Comparison of ENCODE assay signal across 33 cellular contexts in the genomic region with DNA sequence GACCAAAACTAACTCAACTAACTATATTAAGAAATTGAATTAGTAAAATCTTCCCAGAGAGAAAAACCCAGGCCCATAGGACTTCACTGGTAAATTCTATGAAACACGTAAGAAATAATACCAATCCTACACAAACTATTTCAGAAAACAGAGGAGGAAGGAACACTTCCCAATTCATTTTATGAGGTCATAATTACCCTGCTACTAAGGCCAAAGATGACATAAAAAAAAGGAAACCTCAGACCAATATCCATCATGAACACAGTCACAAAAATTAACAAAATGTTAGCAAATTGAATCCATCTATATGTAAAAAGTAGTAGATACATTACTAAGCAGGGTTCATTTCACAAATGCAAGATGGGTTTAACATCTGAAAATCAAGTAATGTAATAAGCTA. TPM values are rescaled to one million over a fixed set of nuclear protein-coding genes. Genes with fewer than 3 reads are reported as not detected.
"Had no signal": no experiment of that assay in that cellular context is flagged by ENCODE, and none has a peak within 500 bp of the region (broad histone marks: within the 10 kb centered on the region; RNA-seq: fewer than 3 reads in every experiment).

No MANE protein-coding gene starts in this region.

- ATAC-seq: activated CD4-positive, CD25-positive, alpha-beta regulatory T cell treated with anti-CD3 and anti-CD28 coated beads, Interleukin-2, amount 50 U/mL, for 24 hours; activated CD8-positive, alpha-beta T cell treated with anti-CD3 and anti-CD28 coated beads for 36 hours; activated T-cell treated with anti-CD3 and anti-CD28 coated beads, Interleukin-2, amount 50 U/mL, for 4 hours; effector memory CD8-positive, alpha-beta T cell; foreskin keratinocyte; gastrocnemius medialis; heart left ventricle; T-helper 17 cell had no signal

- H3K27me3 ChIP-seq: esophagus muscularis mucosa, foreskin keratinocyte, gastrocnemius medialis, heart left ventricle had no signal

- DNase-seq: activated B cell treated with CpG ODN at 0.5 μM for 24 hours; activated CD4-positive, alpha-beta T cell treated with anti-CD3 and anti-CD28 coated beads for 48 hours; activated CD4-positive, alpha-beta T cell treated with anti-CD3 and anti-CD28 coated beads, Interleukin-2, amount 50 U/mL, for 1 hour; activated CD4-positive, alpha-beta T cell treated with anti-CD3 and anti-CD28 coated beads, Interleukin-2, amount 50 U/mL, for 48 hours; activated CD8-positive, alpha-beta memory T cell treated with anti-CD3 and anti-CD28 coated beads for 24 hours; activated CD8-positive, alpha-beta T cell treated with anti-CD3 and anti-CD28 coated beads for 36 hours; activated effector memory CD4-positive, alpha-beta T cell treated with anti-CD3 and anti-CD28 coated beads, Interleukin-2, amount 50 U/mL, for 16 hours; activated naive CD4-positive, alpha-beta T cell treated with anti-CD3 and anti-CD28 coated beads for 36 hours; activated naive CD8-positive, alpha-beta T cell treated with anti-CD3 and anti-CD28 coated beads, Interleukin-2, amount 10 ng/mL, durations not matched to agents 7 days and 5 days; activated T-cell treated with anti-CD3 and anti-CD28 coated beads, Interleukin-2, amount 50 U/mL, for 4 hours; amniotic stem cell; anterior cingulate cortex; caudate nucleus; cortex of kidney; dermis blood vessel endothelial cell; effector CD4-positive, alpha-beta T cell; effector memory CD8-positive, alpha-beta T cell; erythroblast; foreskin keratinocyte; gastrocnemius medialis; glutamatergic neuron; heart left ventricle; T-helper 1 cell; T-helper 17 cell; T1000; WERI-Rb-1 had no signal

- H3K36me3 ChIP-seq: gastrocnemius medialis, heart left ventricle had no signal

- H3K4me3 Mint-ChIP-seq: activated B cell treated with CpG ODN at 0.5 μM for 24 hours; activated CD8-positive, alpha-beta T cell treated with anti-CD3 and anti-CD28 coated beads for 36 hours; activated naive CD4-positive, alpha-beta T cell treated with anti-CD3 and anti-CD28 coated beads for 36 hours; activated naive CD4-positive, alpha-beta T cell treated with anti-CD3 and anti-CD28 coated beads, Interleukin-2, amount 50 U/mL, for 24 hours; activated naive CD8-positive, alpha-beta T cell treated with anti-CD3 and anti-CD28 coated beads, Interleukin-2, amount 10 ng/mL, durations not matched to agents 7 days and 5 days; activated T-cell treated with anti-CD3 and anti-CD28 coated beads, Interleukin-2, amount 50 U/mL, for 4 hours; effector memory CD8-positive, alpha-beta T cell; T-helper 17 cell; T-helper 2 cell treated with Interferon-gamma antibody and Interleukin-4, amounts not matched to agents 5 μg/mL and 100 μg/mL, for 36 hours had no signal

- H3K27ac Mint-ChIP-seq: activated B cell treated with CpG ODN at 0.5 μM for 24 hours; activated CD8-positive, alpha-beta T cell treated with anti-CD3 and anti-CD28 coated beads for 36 hours; activated naive CD4-positive, alpha-beta T cell treated with anti-CD3 and anti-CD28 coated beads for 36 hours; activated naive CD4-positive, alpha-beta T cell treated with anti-CD3 and anti-CD28 coated beads, Interleukin-2, amount 50 U/mL, for 24 hours; activated naive CD8-positive, alpha-beta T cell treated with anti-CD3 and anti-CD28 coated beads, Interleukin-2, amount 10 ng/mL, durations not matched to agents 7 days and 5 days; activated T-helper 2 cell treated with anti-CD3 and anti-CD28 coated beads, Interferon-gamma antibody, Interleukin-2, Interleukin-4, amounts not matched to agents 10 μg/mL and 5 μg/mL and 100 μg/mL, durations not matched to agents 14 hours and 24 hours and 36 hours; effector memory CD8-positive, alpha-beta T cell; T-helper 17 cell; T-helper 2 cell treated with Interferon-gamma antibody and Interleukin-4, amounts not matched to agents 5 μg/mL and 100 μg/mL, for 36 hours had no signal

- H3K27me3 Mint-ChIP-seq: activated B cell treated with CpG ODN at 0.5 μM for 24 hours; activated CD8-positive, alpha-beta T cell treated with anti-CD3 and anti-CD28 coated beads for 36 hours; activated naive CD4-positive, alpha-beta T cell treated with anti-CD3 and anti-CD28 coated beads, Interleukin-2, amount 50 U/mL, for 24 hours; activated naive CD8-positive, alpha-beta T cell treated with anti-CD3 and anti-CD28 coated beads, Interleukin-2, amount 10 ng/mL, durations not matched to agents 7 days and 5 days; effector memory CD8-positive, alpha-beta T cell; T-helper 17 cell had no signal

- H3K9me3 Mint-ChIP-seq: activated B cell treated with CpG ODN at 0.5 μM for 24 hours; activated CD8-positive, alpha-beta T cell treated with anti-CD3 and anti-CD28 coated beads for 36 hours; activated naive CD4-positive, alpha-beta T cell treated with anti-CD3 and anti-CD28 coated beads for 36 hours; activated naive CD4-positive, alpha-beta T cell treated with anti-CD3 and anti-CD28 coated beads, Interleukin-2, amount 50 U/mL, for 24 hours; activated naive CD8-positive, alpha-beta T cell treated with anti-CD3 and anti-CD28 coated beads, Interleukin-2, amount 10 ng/mL, durations not matched to agents 7 days and 5 days; activated T-cell treated with anti-CD3 and anti-CD28 coated beads, Interleukin-2, amount 50 U/mL, for 4 hours; activated T-helper 2 cell treated with anti-CD3 and anti-CD28 coated beads, Interferon-gamma antibody, Interleukin-2, Interleukin-4, amounts not matched to agents 10 μg/mL and 5 μg/mL and 100 μg/mL, durations not matched to agents 14 hours and 24 hours and 36 hours; T-helper 2 cell treated with Interferon-gamma antibody and Interleukin-4, amounts not matched to agents 5 μg/mL and 100 μg/mL, for 36 hours had no signal

- H3K4me3 ChIP-seq: esophagus muscularis mucosa, gastrocnemius medialis, heart left ventricle had no signal

- H3K9me3 ChIP-seq: esophagus muscularis mucosa, gastrocnemius medialis had no signal

- H3K27ac ChIP-seq: esophagus muscularis mucosa, foreskin keratinocyte, gastrocnemius medialis, heart left ventricle, WERI-Rb-1 had no signal

RNA-seq across cellular contexts. Expression of a gene that starts 56.3 kb away (rescaled TPM):
- total RNA-seq: activated CD8-positive, alpha-beta T cell treated with anti-CD3 and anti-CD28 coated beads for 36 hours; activated naive CD4-positive, alpha-beta T cell treated with anti-CD3 and anti-CD28 coated beads for 36 hours; activated naive CD8-positive, alpha-beta T cell treated with anti-CD3 and anti-CD28 coated beads, Interleukin-2, amount 10 ng/mL, durations not matched to agents 7 days and 5 days; activated T-helper 2 cell treated with anti-CD3 and anti-CD28 coated beads, Interferon-gamma antibody, Interleukin-2, Interleukin-4, amounts not matched to agents 10 μg/mL and 5 μg/mL and 100 μg/mL, durations not matched to agents 14 hours and 24 hours and 36 hours; astrocyte; chondrocyte; dermis blood vessel endothelial cell; esophagus muscularis mucosa; gastrocnemius medialis; heart left ventricle; T-helper 17 cell had no signal
